ENCODE assay signal across 7 cellular contexts in the genomic region with DNA sequence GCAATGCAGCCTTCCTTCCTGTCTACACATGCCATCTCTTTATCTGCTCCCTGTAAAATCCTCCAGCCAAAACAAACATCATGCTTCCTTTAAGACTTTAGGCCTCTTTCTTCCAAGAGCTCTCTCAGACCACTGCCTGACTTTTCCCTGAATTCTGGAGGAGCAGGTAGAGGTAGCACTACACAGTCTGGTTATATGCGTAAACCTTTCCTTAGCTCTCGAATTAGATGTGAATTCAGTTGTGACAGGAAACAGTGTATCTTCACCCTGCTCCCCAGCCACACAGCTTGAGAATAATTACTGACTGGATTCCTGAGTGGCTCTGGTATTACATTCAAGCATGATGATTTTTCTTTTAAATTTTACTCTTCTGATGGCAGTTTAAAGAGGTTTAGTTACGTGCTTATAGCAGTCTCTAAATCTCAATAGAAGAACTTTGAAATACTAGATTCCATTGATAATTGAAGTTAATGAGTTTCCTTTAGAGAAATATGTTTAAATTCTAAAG.
DNase-seq lines count a peak whose midpoint lies in the region; ATAC-seq and TF ChIP-seq lines count a peak whose summit lies in the region.

No MANE protein-coding gene starts in this region.

- H3K4me1 ChIP-seq in HUES64 (ENCODE audit: insufficient read depth, low read length) (peaks cover 92% of the 10 kb centered on the region), ascending aorta (peaks cover 11 to 51% of the 10 kb centered on the region in 2 donors), iPS-18a (ENCODE audit: control insufficient read depth, low read depth, low read length) (peaks cover 66% of the 10 kb centered on the region)

- DNase-seq in ascending aorta (ENCODE audit: low spot score in 2 of 2) = no peak
- no peak for DNase-seq in stimulated activated effector memory CD8-positive, alpha-beta T cell treated with anti-CD3 and anti-CD28 coated beads, Interleukin-12 subunit alpha, Interleukin-12 subunit beta, amount 100 ng/mL, for 72 hours (ENCODE audit: low spot score in 2 of 2)
- DNase-seq in posterior vena cava (ENCODE audit: low spot score) = no peak
- no peak for DNase-seq in lower leg skin (ENCODE audit: low spot score in 2 of 2)

- H3K9me3 ChIP-seq in HUES64 (ENCODE audit: insufficient read depth, low read depth, low read length) (no peaks in the 10 kb centered on the region), ascending aorta (no peaks in the 10 kb centered on the region), iPS-18a (ENCODE audit: control insufficient read depth, low read depth, low read length) (no peaks in the 10 kb centered on the region)

- no peaks in the 10 kb centered on the region for H3K27me3 ChIP-seq in HUES64 (ENCODE audit: insufficient read depth, low read length)
- no peaks in the 10 kb centered on the region for H3K27me3 ChIP-seq in ascending aorta
- H3K27me3 ChIP-seq in iPS-18a (ENCODE audit: control insufficient read depth, insufficient read depth, low read length) = no peaks in the 10 kb centered on the region

- H3K4me3 ChIP-seq in HUES64 (ENCODE audit: low read length) = no peak overlapping the region
- H3K4me3 ChIP-seq in ascending aorta = no peak overlapping the region
- no peak overlapping the region for H3K4me3 ChIP-seq in iPS-18a (ENCODE audit: low read length)
- no peak overlapping the region for H3K4me3 ChIP-seq in lower leg skin (ENCODE audit: low read depth, poor library complexity, severe bottlenecking)

- H3K36me3 ChIP-seq in HUES64 (ENCODE audit: insufficient read depth, low read length) (peaks cover 6% of the 10 kb centered on the region; the same call in 1 of the 2 replicates), ascending aorta (peaks cover 0 to 4% of the 10 kb centered on the region in 2 donors), iPS-18a (ENCODE audit: control insufficient read depth, low read depth, low read length) (peaks cover 3% of the 10 kb centered on the region)

- no peaks in the 10 kb centered on the region for H3K36me3 Mint-ChIP-seq in stimulated activated effector memory CD8-positive, alpha-beta T cell treated with anti-CD3 and anti-CD28 coated beads, Interleukin-12 subunit alpha, Interleukin-12 subunit beta, amount 100 ng/mL, for 72 hours

- no peak for TF ChIP-seq CTCF in ascending aorta (IDR thresholded peaks at IDR 0.05)
- no peak for TF ChIP-seq CTCF in lower leg skin (IDR thresholded peaks at IDR 0.05)

- H3K9ac ChIP-seq in HUES64 (ENCODE audit: low read depth, low read length) (no peak overlapping the region; the same call in 1 of the 2 replicates), iPS-18a (ENCODE audit: low read length) (no peak overlapping the region)

- H3K4me3 Mint-ChIP-seq in stimulated activated effector memory CD8-positive, alpha-beta T cell treated with anti-CD3 and anti-CD28 coated beads, Interleukin-12 subunit alpha, Interleukin-12 subunit beta, amount 100 ng/mL, for 72 hours = peak overlapping the region; percentile 33

- WGBS in HUES64 = 75% methylated on average over 2 of the region's 3 CpGs
- 41 to 46% methylated on average over 3 of the region's 3 CpGs for WGBS in lower leg skin, 2 donors

- no peaks in the 10 kb centered on the region for H3K9me3 Mint-ChIP-seq in stimulated activated effector memory CD8-positive, alpha-beta T cell treated with anti-CD3 and anti-CD28 coated beads, Interleukin-12 subunit alpha, Interleukin-12 subunit beta, amount 100 ng/mL, for 72 hours

- H3K27ac Mint-ChIP-seq in stimulated activated effector memory CD8-positive, alpha-beta T cell treated with anti-CD3 and anti-CD28 coated beads, Interleukin-12 subunit alpha, Interleukin-12 subunit beta, amount 100 ng/mL, for 72 hours = no peak overlapping the region

- H3K27ac ChIP-seq in HUES64 (ENCODE audit: low read depth, low read length) (peak overlapping the region; percentile 67), ascending aorta (peak overlapping the region; percentile 65 to 77), iPS-18a (ENCODE audit: low read length) (peak overlapping the region; percentile 63)

- intact Hi-C loops in ascending aorta (cut with DNase I) = no loop called here
- intact Hi-C loops in posterior vena cava (cut with DNase I) = no loop called here
- intact Hi-C loops in lower leg skin (cut with DNase I; ENCODE audit: low total_unique reads) = no loop called here

- H3K4me1 Mint-ChIP-seq in stimulated activated effector memory CD8-positive, alpha-beta T cell treated with anti-CD3 and anti-CD28 coated beads, Interleukin-12 subunit alpha, Interleukin-12 subunit beta, amount 100 ng/mL, for 72 hours = peaks cover 77% of the 10 kb centered on the region

- TF ChIP-seq POLR2A in lower leg skin (IDR thresholded peaks at IDR 0.05) = no peak

- no peak for ATAC-seq in stimulated activated effector memory CD8-positive, alpha-beta T cell treated with anti-CD3 and anti-CD28 coated beads, Interleukin-12 subunit alpha, Interleukin-12 subunit beta, amount 100 ng/mL, for 72 hours
- no peak for ATAC-seq in GM18858 (IDR thresholded peaks at IDR 0.05; ENCODE audit: unreplicated experiment)
